Comparison of ENCODE assay signal across 14 cellular contexts in the genomic region with DNA sequence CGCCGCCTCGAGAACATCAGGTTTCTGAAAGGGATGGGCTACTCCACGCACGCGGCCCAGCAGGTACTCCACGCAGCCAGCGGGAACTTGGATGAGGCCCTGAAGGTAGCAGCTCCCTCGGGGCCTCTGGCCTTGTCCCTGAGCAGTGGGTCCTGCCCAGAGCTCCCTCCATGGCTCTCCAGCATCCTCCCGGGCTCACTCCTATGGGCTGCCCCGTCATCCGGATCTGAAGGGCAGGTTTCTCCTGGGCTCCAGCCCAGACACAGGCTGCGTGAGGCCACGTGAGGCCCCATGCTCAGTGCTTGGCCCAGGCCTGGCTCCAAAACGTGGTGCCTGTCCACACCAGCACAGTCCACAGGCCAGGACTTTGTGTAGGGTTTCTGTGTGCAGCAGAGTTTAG. TPM values are rescaled to one million over a fixed set of nuclear protein-coding genes. Genes with fewer than 3 reads are reported as not detected.
DNase-seq lines count a peak whose midpoint lies in the region; ATAC-seq and TF ChIP-seq lines count a peak whose summit lies in the region.
"Had no signal": no experiment of that assay in that cellular context is flagged by ENCODE, and none has a peak within 500 bp of the region (broad histone marks: within the 10 kb centered on the region; RNA-seq: fewer than 3 reads in every experiment).

No MANE protein-coding gene starts in this region.

- intact Hi-C loops in activated CD4-positive, alpha-beta T cell treated with anti-CD3 and anti-CD28 coated beads for 36 hours (cut with DNase I, micrococcal nuclease), result no loop called here
- intact Hi-C loops in aorta (cut with DNase I), result no loop called here

- no peak overlapping the region for H3K4me3 ChIP-seq in BLaER1
- no peak overlapping the region for H3K4me3 ChIP-seq in neuronal stem cell (ENCODE audit: low read length in 2 of 2)
- no peak overlapping the region for H3K4me3 ChIP-seq in aorta (ENCODE audit: low read length in 2 of 2)

- peak; percentile 19 for ATAC-seq in esophagus mucosa
- ATAC-seq in activated CD4-positive, alpha-beta T cell treated with anti-CD3 and anti-CD28 coated beads for 36 hours, result no peak
- ATAC-seq in aorta (ENCODE audit: low FRiP score), result no peak

- H2BK12ac ChIP-seq in H9 (ENCODE audit: insufficient read length, low read depth, low read length), result no peak overlapping the region
- no peak overlapping the region for H2BK12ac ChIP-seq in neuronal stem cell (ENCODE audit: low read length)

- H3K27ac ChIP-seq in BLaER1, result no peak overlapping the region
- H3K27ac ChIP-seq in H9 (ENCODE audit: insufficient read length, low read depth, low read length), result no peak overlapping the region
- H3K27ac ChIP-seq in neuronal stem cell (replicated peaks; ENCODE audit: low read length), result no peak overlapping the region
- no peak overlapping the region for H3K27ac ChIP-seq in aorta (ENCODE audit: low read depth in 1 of 2, low read length in 2 of 2)

- H3K4me1 ChIP-seq in BLaER1, result peaks cover 8% of the 10 kb centered on the region; the same call in 1 of the 2 replicates
- no peaks in the 10 kb centered on the region for H3K4me1 ChIP-seq in H9 (ENCODE audit: insufficient read depth, low read length)
- H3K4me1 ChIP-seq in neuronal stem cell (ENCODE audit: control insufficient read depth in 2 of 2, insufficient read depth in 1 of 2, low read depth in 1 of 2, low read length in 2 of 2), result peaks cover 4 to 5% of the 10 kb centered on the region in 2 donors
- no peaks in the 10 kb centered on the region for H3K4me1 ChIP-seq in aorta (ENCODE audit: control insufficient read depth in 1 of 2, insufficient read depth in 2 of 2, low read length in 2 of 2)

- DNase-seq in H9 (peak; percentile 24), neuronal stem cell (ENCODE audit: low spot score) (no peak), aorta (no peak), DMS79 treated with DMSO at 0.1 percent for 48 hours (lab: John Stamatoyannopoulos, UW) (no peak)
- no peak for DNase-seq in activated CD4-positive, alpha-beta T cell treated with anti-CD3 and anti-CD28 coated beads for 36 hours
- DNase-seq in activated CD4-positive, alpha-beta T cell treated with anti-CD3 and anti-CD28 coated beads, Interleukin-2, amount 10 ng/mL, durations not matched to agents 7 days and 5 days, result no peak
- DNase-seq: Calu3, Kasumi-1, NCI-H1105 treated with DMSO at 0.1 percent for 48 hours, NCI-H187 treated with DMSO at 0.1 percent for 48 hours, NCI-H2171 had no signal

- no peak overlapping the region for H3K56ac ChIP-seq in H9 (ENCODE audit: insufficient read length, low read depth, low read length)

- H2BK5ac ChIP-seq in H9 (ENCODE audit: insufficient read length, low read length) (no peak overlapping the region), neuronal stem cell (ENCODE audit: low read length) (no peak overlapping the region)

- WGBS in H9 (ENCODE audit: extremely low coverage, insufficient read length, low lambda C conversion rate), result no CpG with 5 or more reads among the region's 15 CpGs
- no CpG with 5 or more reads among the region's 15 CpGs for WGBS in neuronal stem cell (ENCODE audit: extremely low coverage in 2 of 2, insufficient read length in 2 of 2, insufficient replicate concordance in 1 of 2), 2 donors
- 62 to 65% methylated on average over 15 of the region's 15 CpGs for WGBS in aorta, 2 donors

- no peak overlapping the region for H2BK20ac ChIP-seq in H9 (ENCODE audit: low read depth, low read length, poor library complexity, severe bottlenecking)

- no peak overlapping the region for H3K23ac ChIP-seq in H9 (ENCODE audit: insufficient read length, low read depth, low read length)
- peak overlapping the region; percentile 74 for H3K23ac ChIP-seq in neuronal stem cell (ENCODE audit: low read depth, low read length, poor library complexity)

- TF ChIP-seq CTCF in H9 (conservative IDR thresholded peaks at IDR 0.05), result no peak

- H3K9me3 ChIP-seq in BLaER1 (no peaks in the 10 kb centered on the region), H9 (ENCODE audit: control insufficient read depth, low read depth, low read length) (no peaks in the 10 kb centered on the region), neuronal stem cell (replicated peaks in 1 of 2; ENCODE audit: control insufficient read depth in 2 of 2, insufficient read depth in 1 of 2, low read depth in 1 of 2, low read length in 2 of 2) (no peaks in the 10 kb centered on the region), aorta (ENCODE audit: control insufficient read depth, low read length) (no peaks in the 10 kb centered on the region)

- H4K20me1 ChIP-seq in BLaER1, result peaks cover 23% of the 10 kb centered on the region
- H4K20me1 ChIP-seq in H9 (ENCODE audit: control insufficient read depth, insufficient read depth, insufficient read length), result peaks cover 1% of the 10 kb centered on the region

- H3K14ac ChIP-seq in H9 (ENCODE audit: insufficient read depth, low read length) (no peak overlapping the region), neuronal stem cell (ENCODE audit: low read length) (no peak overlapping the region)

- peaks cover 5 to 57% (median 44%) of the 10 kb centered on the region in 3 experiments for H3K36me3 Mint-ChIP-seq in H9 (ENCODE audit: insufficient read depth in 1 of 3, low read depth in 3 of 3)
- peaks cover 18% of the 10 kb centered on the region for H3K36me3 Mint-ChIP-seq in activated CD4-positive, alpha-beta T cell treated with anti-CD3 and anti-CD28 coated beads for 36 hours (ENCODE audit: low read depth)
- peaks cover 47% of the 10 kb centered on the region for H3K36me3 Mint-ChIP-seq in activated CD4-positive, alpha-beta T cell treated with anti-CD3 and anti-CD28 coated beads, Interleukin-2, amount 10 ng/mL, durations not matched to agents 7 days and 5 days (ENCODE audit: low read depth)

- H3K27me3 ChIP-seq in BLaER1, result no peaks in the 10 kb centered on the region
- H3K27me3 ChIP-seq in H9 (ENCODE audit: insufficient read depth, low read length), result no peaks in the 10 kb centered on the region
- no peaks in the 10 kb centered on the region for H3K27me3 ChIP-seq in neuronal stem cell (ENCODE audit: control insufficient read depth in 3 of 3, insufficient read depth in 3 of 3, low read depth in 1 of 3, low read length in 3 of 3)
- H3K27me3 ChIP-seq in aorta (ENCODE audit: control insufficient read depth in 1 of 2, insufficient read depth in 2 of 2, low read length in 1 of 2), result no peaks in the 10 kb centered on the region

- peak overlapping the region in 1 of 3 experiments; percentile 66; a peak in 1 of 7 replicates for H3K27ac Mint-ChIP-seq in H9
- no peak overlapping the region for H3K27ac Mint-ChIP-seq in activated CD4-positive, alpha-beta T cell treated with anti-CD3 and anti-CD28 coated beads for 36 hours
- H3K27ac Mint-ChIP-seq in activated CD4-positive, alpha-beta T cell treated with anti-CD3 and anti-CD28 coated beads, Interleukin-2, amount 10 ng/mL, durations not matched to agents 7 days and 5 days, result no peak overlapping the region

- H3K4me3 Mint-ChIP-seq in H9, result no peak overlapping the region
- H3K4me3 Mint-ChIP-seq in activated CD4-positive, alpha-beta T cell treated with anti-CD3 and anti-CD28 coated beads for 36 hours, result no peak overlapping the region
- H3K4me3 Mint-ChIP-seq in activated CD4-positive, alpha-beta T cell treated with anti-CD3 and anti-CD28 coated beads, Interleukin-2, amount 10 ng/mL, durations not matched to agents 7 days and 5 days, result no peak overlapping the region

- no peak overlapping the region for H4K5ac ChIP-seq in H9 (ENCODE audit: insufficient read length, low read depth, low read length)

- POLR2A ChIA-PET in activated CD4-positive, alpha-beta T cell treated with anti-CD3 and anti-CD28 coated beads for 36 hours (lab: Charles Lee), result no interaction called here
- POLR2A ChIA-PET in activated CD4-positive, alpha-beta T cell treated with anti-CD3 and anti-CD28 coated beads, Interleukin-2, amount 10 ng/mL, durations not matched to agents 7 days and 5 days (lab: Charles Lee), result no interaction called here

- H2AFZ ChIP-seq in H9 (ENCODE audit: low read length) (no peak overlapping the region), neuronal stem cell (ENCODE audit: low read length) (no peak overlapping the region)

- H3K9ac ChIP-seq in BLaER1 (no peak overlapping the region), H9 (ENCODE audit: extremely low read depth, insufficient read length, low read length) (no peak overlapping the region), neuronal stem cell (ENCODE audit: low read depth, low read length, poor library complexity) (no peak overlapping the region)

- H3K18ac ChIP-seq in H9 (ENCODE audit: insufficient read length, low read depth, low read length) (no peak overlapping the region), neuronal stem cell (ENCODE audit: low read length) (no peak overlapping the region)

- no peak overlapping the region for H2AK5ac ChIP-seq in H9 (ENCODE audit: insufficient read length, low read length)
- H2AK5ac ChIP-seq in neuronal stem cell (ENCODE audit: low read depth, low read length), result no peak overlapping the region

- CTCF ChIA-PET in activated CD4-positive, alpha-beta T cell treated with anti-CD3 and anti-CD28 coated beads for 36 hours (lab: Charles Lee), result interaction anchor here (10.3 kb wide), 1 partner anchor 73 kb away, joined by 210 read pairs; no protein-coding TSS in a partner anchor
- CTCF ChIA-PET in activated CD4-positive, alpha-beta T cell treated with anti-CD3 and anti-CD28 coated beads, Interleukin-2, amount 10 ng/mL, durations not matched to agents 7 days and 5 days (lab: Charles Lee), result interaction anchor here (0.8 to 1.0 kb wide), 2 partner anchors 59 to 261 kb away, joined by 3 read pairs; no protein-coding TSS in a partner anchor

- H3K4me2 ChIP-seq in BLaER1 (0 out of 2 replicates have a peak overlapping the region, but pooled peaks have one; percentile 24), H9 (ENCODE audit: insufficient read depth, insufficient read length, low read length) (no peak overlapping the region), neuronal stem cell (ENCODE audit: insufficient read depth, low read length, poor library complexity, severe bottlenecking) (no peak overlapping the region)

- no peak overlapping the region for H3T11ph ChIP-seq in H9 (ENCODE audit: low read length)

- no peaks in the 10 kb centered on the region for H3K79me1 ChIP-seq in H9 (ENCODE audit: insufficient read depth, low read depth, low read length, poor library complexity, severe bottlenecking)
- H3K79me1 ChIP-seq in neuronal stem cell (ENCODE audit: low read depth, low read length), result peaks cover 2% of the 10 kb centered on the region

- H3K79me2 ChIP-seq in H9 (ENCODE audit: insufficient read depth, low read length), result no peaks in the 10 kb centered on the region

- no peaks in the 10 kb centered on the region for H3K23me2 ChIP-seq in H9 (ENCODE audit: insufficient read length, low read depth, low read length, poor library complexity, severe bottlenecking)

- no peak overlapping the region for H4K8ac ChIP-seq in H9 (replicated peaks; ENCODE audit: insufficient read length, low read depth, low read length)
- H4K8ac ChIP-seq in neuronal stem cell (ENCODE audit: low read depth, low read length), result no peak overlapping the region

- no peak overlapping the region for H4K91ac ChIP-seq in H9 (ENCODE audit: insufficient read length, low read depth, low read length)
- H4K91ac ChIP-seq in neuronal stem cell (ENCODE audit: low read depth, low read length, poor library complexity), result no peak overlapping the region

- no peaks in the 10 kb centered on the region; the same call in 1 of the 2 replicates for H3K27me3 Mint-ChIP-seq in H9 (ENCODE audit: low read depth)
- H3K27me3 Mint-ChIP-seq in activated CD4-positive, alpha-beta T cell treated with anti-CD3 and anti-CD28 coated beads for 36 hours, result no peaks in the 10 kb centered on the region
- H3K27me3 Mint-ChIP-seq in activated CD4-positive, alpha-beta T cell treated with anti-CD3 and anti-CD28 coated beads, Interleukin-2, amount 10 ng/mL, durations not matched to agents 7 days and 5 days, result no peaks in the 10 kb centered on the region

- H2BK120ac ChIP-seq in H9 (ENCODE audit: low read depth, low read length, poor library complexity, severe bottlenecking) (no peak overlapping the region), neuronal stem cell (ENCODE audit: low read depth, low read length) (no peak overlapping the region)

- H2BK15ac ChIP-seq in H9 (ENCODE audit: low read depth, low read length), result no peak overlapping the region
- no peak overlapping the region for H2BK15ac ChIP-seq in neuronal stem cell (ENCODE audit: low read length)

- H3K4ac ChIP-seq in H9 (ENCODE audit: low read depth, low read length) (no peak overlapping the region), neuronal stem cell (ENCODE audit: low read length) (no peak overlapping the region)

- H3K9me3 Mint-ChIP-seq in H9, result no peaks in the 10 kb centered on the region
- no peaks in the 10 kb centered on the region for H3K9me3 Mint-ChIP-seq in activated CD4-positive, alpha-beta T cell treated with anti-CD3 and anti-CD28 coated beads for 36 hours (ENCODE audit: low read depth)
- H3K9me3 Mint-ChIP-seq in activated CD4-positive, alpha-beta T cell treated with anti-CD3 and anti-CD28 coated beads, Interleukin-2, amount 10 ng/mL, durations not matched to agents 7 days and 5 days, result no peaks in the 10 kb centered on the region

- H3K36me3 ChIP-seq in BLaER1, result peaks cover 85% of the 10 kb centered on the region
- peaks cover 40 to 73% of the 10 kb centered on the region in 2 donors for H3K36me3 ChIP-seq in neuronal stem cell (replicated peaks in 1 of 2; ENCODE audit: control insufficient read depth in 2 of 2, insufficient read depth in 2 of 2, low read length in 2 of 2)
- peaks cover 0 to 7% of the 10 kb centered on the region in 2 donors for H3K36me3 ChIP-seq in aorta (ENCODE audit: control insufficient read depth in 1 of 2, insufficient read depth in 2 of 2, low read length in 1 of 2)

- peaks cover 18 to 21% of the 10 kb centered on the region in 2 experiments for H3K4me1 Mint-ChIP-seq in H9
- no peaks in the 10 kb centered on the region for H3K4me1 Mint-ChIP-seq in activated CD4-positive, alpha-beta T cell treated with anti-CD3 and anti-CD28 coated beads for 36 hours
- no peaks in the 10 kb centered on the region for H3K4me1 Mint-ChIP-seq in activated CD4-positive, alpha-beta T cell treated with anti-CD3 and anti-CD28 coated beads, Interleukin-2, amount 10 ng/mL, durations not matched to agents 7 days and 5 days

RNA-seq across cellular contexts. Expression of a gene that starts 32.5 kb away (rescaled TPM):
- total RNA-seq in H9 (2021), result 45.8 and 48.5 TPM in 2 replicates
- 19.8 TPM for total RNA-seq in esophagus mucosa
- 74.1 TPM for polyA plus RNA-seq in neuronal stem cell (2013, experiment 1 of 2)
- polyA plus RNA-seq in neuronal stem cell (2013, experiment 2 of 2), result 73.2 TPM
- total RNA-seq in activated CD4-positive, alpha-beta T cell treated with anti-CD3 and anti-CD28 coated beads for 36 hours, result 10 to 100 TPM; 51.4 to 70.4 TPM
- 10 to 100 TPM; 47.4 to 56.6 TPM for total RNA-seq in aorta
- polyA plus RNA-seq in aorta, result 10 to 100 TPM; 34.6 to 36.3 TPM
- 10 to 100 TPM; 69.7 to 85.5 TPM for total RNA-seq in activated CD4-positive, alpha-beta T cell treated with anti-CD3 and anti-CD28 coated beads, Interleukin-2, amount 10 ng/mL, durations not matched to agents 7 days and 5 days

RNA-seq across cellular contexts. Expression of a gene that starts 35.7 kb away (rescaled TPM):
- total RNA-seq in H9 (2021) (8.1 and 9.4 TPM in 2 replicates), esophagus mucosa (0.48 TPM), aorta (1 to 10 TPM; 2.8 to 4.4 TPM)
- 20.7 TPM for polyA plus RNA-seq in neuronal stem cell (2013, experiment 1 of 2)
- 20.8 TPM for polyA plus RNA-seq in neuronal stem cell (2013, experiment 2 of 2)
- not detected for total RNA-seq in activated CD4-positive, alpha-beta T cell treated with anti-CD3 and anti-CD28 coated beads for 36 hours
- polyA plus RNA-seq in aorta, result under 1 TPM in 1 of 2 donors, not detected in 1; 0.18 TPM
- under 1 TPM; 0.29 to 0.77 TPM for total RNA-seq in activated CD4-positive, alpha-beta T cell treated with anti-CD3 and anti-CD28 coated beads, Interleukin-2, amount 10 ng/mL, durations not matched to agents 7 days and 5 days
- total RNA-seq: Calu3, NCI-H460 had no signal
